Comparison of ENCODE assay signal across 2 cellular contexts in the genomic region with DNA sequence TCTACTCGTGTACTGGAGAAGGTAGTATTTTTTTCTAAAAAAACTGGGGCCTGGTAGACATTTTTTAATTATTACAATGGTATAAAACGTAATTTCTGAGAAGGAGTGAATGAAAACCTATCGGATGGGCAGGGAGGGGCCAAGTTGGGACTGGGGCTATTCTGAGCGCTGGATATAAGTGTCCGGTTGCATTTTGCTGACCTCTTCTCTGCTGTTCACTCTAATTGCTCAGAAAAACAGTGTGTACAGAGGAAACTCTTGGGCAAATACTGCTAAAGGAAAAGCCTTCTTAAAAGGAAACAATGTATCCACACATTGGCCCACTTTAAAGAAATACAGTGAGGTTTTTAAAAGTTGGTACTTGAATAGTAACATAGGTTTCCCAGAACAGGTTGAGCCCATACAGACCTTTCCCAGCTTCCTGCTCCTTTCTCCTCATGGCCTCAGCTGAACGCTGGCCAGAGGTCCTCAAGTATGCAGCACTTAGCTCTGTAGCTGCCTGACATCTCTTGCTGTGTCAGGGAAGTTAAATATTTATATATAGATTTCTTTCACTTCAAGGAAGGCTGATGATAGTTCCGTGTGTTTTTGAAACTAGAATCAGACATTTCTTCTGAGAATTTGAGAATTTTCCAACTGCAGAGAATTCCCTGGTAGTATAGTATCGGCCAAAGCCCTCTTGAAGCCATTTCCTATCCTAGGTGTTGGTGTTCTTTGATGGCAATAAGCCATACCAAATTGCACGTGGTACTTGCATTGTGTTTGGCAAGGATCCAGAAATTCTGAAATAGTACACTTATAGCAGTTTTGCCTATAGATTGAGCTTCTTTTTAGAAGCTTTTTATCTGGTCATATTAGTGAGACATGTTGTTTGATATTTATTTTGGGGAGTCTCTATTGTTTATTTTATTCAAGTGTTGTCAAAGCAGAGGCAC.
TF ChIP-seq lines count a peak whose summit lies in the region.

No MANE protein-coding gene starts in this region.

TF ChIP-seq in A549, 52 proteins besides CTCF, POLR2A, EP300 and RAD21 (continued from another document):
- TF ChIP-seq, protein P1, sequence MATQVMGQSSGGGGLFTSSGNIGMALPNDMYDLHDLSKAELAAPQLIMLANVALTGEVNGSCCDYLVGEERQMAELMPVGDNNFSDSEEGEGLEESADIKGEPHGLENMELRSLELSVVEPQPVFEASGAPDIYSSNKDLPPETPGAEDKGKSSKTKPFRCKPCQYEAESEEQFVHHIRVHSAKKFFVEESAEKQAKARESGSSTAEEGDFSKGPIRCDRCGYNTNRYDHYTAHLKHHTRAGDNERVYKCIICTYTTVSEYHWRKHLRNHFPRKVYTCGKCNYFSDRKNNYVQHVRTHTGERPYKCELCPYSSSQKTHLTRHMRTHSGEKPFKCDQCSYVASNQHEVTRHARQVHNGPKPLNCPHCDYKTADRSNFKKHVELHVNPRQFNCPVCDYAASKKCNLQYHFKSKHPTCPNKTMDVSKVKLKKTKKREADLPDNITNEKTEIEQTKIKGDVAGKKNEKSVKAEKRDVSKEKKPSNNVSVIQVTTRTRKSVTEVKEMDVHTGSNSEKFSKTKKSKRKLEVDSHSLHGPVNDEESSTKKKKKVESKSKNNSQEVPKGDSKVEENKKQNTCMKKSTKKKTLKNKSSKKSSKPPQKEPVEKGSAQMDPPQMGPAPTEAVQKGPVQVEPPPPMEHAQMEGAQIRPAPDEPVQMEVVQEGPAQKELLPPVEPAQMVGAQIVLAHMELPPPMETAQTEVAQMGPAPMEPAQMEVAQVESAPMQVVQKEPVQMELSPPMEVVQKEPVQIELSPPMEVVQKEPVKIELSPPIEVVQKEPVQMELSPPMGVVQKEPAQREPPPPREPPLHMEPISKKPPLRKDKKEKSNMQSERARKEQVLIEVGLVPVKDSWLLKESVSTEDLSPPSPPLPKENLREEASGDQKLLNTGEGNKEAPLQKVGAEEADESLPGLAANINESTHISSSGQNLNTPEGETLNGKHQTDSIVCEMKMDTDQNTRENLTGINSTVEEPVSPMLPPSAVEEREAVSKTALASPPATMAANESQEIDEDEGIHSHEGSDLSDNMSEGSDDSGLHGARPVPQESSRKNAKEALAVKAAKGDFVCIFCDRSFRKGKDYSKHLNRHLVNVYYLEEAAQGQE (IDR thresholded peaks at IDR 0.05), result no peak
- TF ChIP-seq SREBF2 (IDR thresholded peaks at IDR 0.05) (no peak), RCOR1 (IDR thresholded peaks at IDR 0.05; ENCODE audit: low read depth, low read length) (no peak)

TF ChIP-seq in K562, 482 proteins besides CTCF, POLR2A, EP300 and RAD21:
- TF ChIP-seq CHD7 (IDR thresholded peaks at IDR 0.05; ENCODE audit: low read depth, low read length) (no peak), NFIC (IDR thresholded peaks at IDR 0.05) (peak; percentile 71)
